Comparison of ENCODE assay signal across 8 cellular contexts in the genomic region with DNA sequence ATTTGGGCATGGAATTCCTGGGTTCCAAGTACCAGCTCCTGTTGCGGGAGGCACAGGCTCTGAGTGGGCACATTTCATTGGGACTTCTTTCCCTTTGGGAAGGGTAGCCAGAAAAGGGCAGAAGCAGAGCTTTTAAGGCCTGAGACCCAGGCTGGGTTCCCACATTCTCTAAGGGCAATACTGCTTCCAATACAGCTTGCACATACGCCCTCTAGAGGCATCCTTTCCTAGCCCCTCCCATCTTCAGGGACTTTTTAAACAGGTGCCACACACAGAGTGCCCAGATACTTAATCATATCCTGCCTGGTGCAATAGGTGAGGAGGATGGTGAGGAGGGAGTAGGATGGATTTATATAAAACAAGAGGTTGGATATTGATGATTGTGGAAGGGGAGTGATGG. TPM values are rescaled to one million over a fixed set of nuclear protein-coding genes. Genes with fewer than 3 reads are reported as not detected.
DNase-seq lines count a peak whose midpoint lies in the region; ATAC-seq, FAIRE-seq and TF ChIP-seq lines count a peak whose summit lies in the region.

No MANE protein-coding gene starts in this region.

- H3K36me3 ChIP-seq in mucosa of descending colon (ENCODE audit: low read depth): no peaks in the 10 kb centered on the region
- no peaks in the 10 kb centered on the region for H3K36me3 ChIP-seq in prostate gland

- H3K4me3 ChIP-seq in mucosa of descending colon (no peak overlapping the region), prostate gland (no peak overlapping the region)

- no peaks in the 10 kb centered on the region for H3K9me3 ChIP-seq in mucosa of descending colon
- H3K9me3 ChIP-seq in prostate gland: no peaks in the 10 kb centered on the region

- FAIRE-seq in D721Med (lab: Jason Lieb, UNC) (no peak), GM19239 (lab: Jason Lieb, UNC) (no peak)

- ATAC-seq in HG03442 (IDR thresholded peaks at IDR 0.05; ENCODE audit: unreplicated experiment) (peak; percentile 49), WTC11 (peak; percentile 76), mucosa of descending colon (peak; percentile 41), GM21528 (IDR thresholded peaks at IDR 0.05; ENCODE audit: low FRiP score, unreplicated experiment) (no peak)

- H3K27me3 Mint-ChIP-seq in WTC11 (ENCODE audit: low read depth): peaks cover 47% of the 10 kb centered on the region

- 0 out of 2 replicates have a peak, but pooled peaks cover 3% of the 10 kb centered on the region for H3K4me1 Mint-ChIP-seq in WTC11

- intact Hi-C loops in mucosa of descending colon (cut with DNase I, micrococcal nuclease): no loop called here
- intact Hi-C loops in prostate gland (cut with DNase I): no loop called here

- DNase-seq in D721Med (ENCODE audit: insufficient read length, low spot score) (no peak), GM19239 (ENCODE audit: insufficient read length, low spot score) (peak; percentile 36), WTC11 (ENCODE audit: low spot score) (peak; percentile 54), mucosa of descending colon (peak in 1 of 3 donors; percentile 35), prostate gland (ENCODE audit: low spot score) (no peak), NCI-H2227 (lab: John Stamatoyannopoulos, UW; ENCODE audit: unreplicated experiment) (no peak)

- TF ChIP-seq CTCF in D721Med (IDR thresholded peaks at IDR 0.05; ENCODE audit: insufficient read depth, missing control alignments) (peak; percentile 52), WTC11 (IDR thresholded peaks at IDR 0.05) (peak; percentile 38; the same call in 1 of the 2 replicates), mucosa of descending colon (IDR thresholded peaks at IDR 0.05) (no peak), prostate gland (IDR thresholded peaks at IDR 0.05) (no peak)

- CTCF ChIA-PET in WTC11 (lab: Charles Lee): interaction anchor here (0.6 to 1.7 kb wide), 13 partner anchors 9 to 325 kb away, joined by 3 to 10 read pairs (median 4); no protein-coding TSS in a partner anchor

- H3K27ac ChIP-seq in prostate gland: no peak overlapping the region

- POLR2A ChIA-PET in WTC11 (lab: Charles Lee): no interaction called here

- H3K9me3 Mint-ChIP-seq in WTC11: no peaks in the 10 kb centered on the region

- H3K4me1 ChIP-seq in mucosa of descending colon (ENCODE audit: low read depth): peaks cover 9% of the 10 kb centered on the region
- no peaks in the 10 kb centered on the region for H3K4me1 ChIP-seq in prostate gland (replicated peaks)

- H3K27ac Mint-ChIP-seq in WTC11: no peak overlapping the region

- H3K27me3 ChIP-seq in prostate gland (replicated peaks; ENCODE audit: insufficient read depth): no peaks in the 10 kb centered on the region

- no peak for TF ChIP-seq POLR2A in prostate gland (IDR thresholded peaks at IDR 0.05)

- WGBS in prostate gland: 72% methylated on average over 2 of the region's 2 CpGs

- no peaks in the 10 kb centered on the region for H3K36me3 Mint-ChIP-seq in WTC11

- no peak overlapping the region for H3K4me3 Mint-ChIP-seq in WTC11

TF ChIP-seq in WTC11, 78 proteins besides CTCF, POLR2A, EP300 and RAD21:
- TF ChIP-seq NFYB (CRISPR knock-in tag; conservative IDR thresholded peaks at IDR 0.05; ENCODE audit: low read depth): no peak

RNA-seq across cellular contexts. Expression of a gene that starts 5.7 kb away (rescaled TPM):
- not detected in 3 replicates for total RNA-seq in WTC11 (2021)
- 1 to 10 TPM in 1 of 3 donors, not detected in 2; 1.3 TPM for total RNA-seq in mucosa of descending colon
- total RNA-seq in prostate gland: under 1 TPM in 1 of 2 donors, not detected in 1; 0.40 TPM

Comparison
In these comparisons a context has a peak if more than half of its experiments do, and no peak if none do; other contexts are left out.
1. DNase-seq: peak in GM19239 (single experiment) and WTC11 (single experiment); none in D721Med (single experiment), prostate gland (single experiment) and NCI-H2227 (single experiment).
2. CTCF ChIP-seq: peak in D721Med (single experiment) and WTC11 (single experiment); none in mucosa of descending colon (single experiment) and prostate gland (0 of 4).